Comparison of ENCODE assay signal across 1 cellular context in the genomic region with DNA sequence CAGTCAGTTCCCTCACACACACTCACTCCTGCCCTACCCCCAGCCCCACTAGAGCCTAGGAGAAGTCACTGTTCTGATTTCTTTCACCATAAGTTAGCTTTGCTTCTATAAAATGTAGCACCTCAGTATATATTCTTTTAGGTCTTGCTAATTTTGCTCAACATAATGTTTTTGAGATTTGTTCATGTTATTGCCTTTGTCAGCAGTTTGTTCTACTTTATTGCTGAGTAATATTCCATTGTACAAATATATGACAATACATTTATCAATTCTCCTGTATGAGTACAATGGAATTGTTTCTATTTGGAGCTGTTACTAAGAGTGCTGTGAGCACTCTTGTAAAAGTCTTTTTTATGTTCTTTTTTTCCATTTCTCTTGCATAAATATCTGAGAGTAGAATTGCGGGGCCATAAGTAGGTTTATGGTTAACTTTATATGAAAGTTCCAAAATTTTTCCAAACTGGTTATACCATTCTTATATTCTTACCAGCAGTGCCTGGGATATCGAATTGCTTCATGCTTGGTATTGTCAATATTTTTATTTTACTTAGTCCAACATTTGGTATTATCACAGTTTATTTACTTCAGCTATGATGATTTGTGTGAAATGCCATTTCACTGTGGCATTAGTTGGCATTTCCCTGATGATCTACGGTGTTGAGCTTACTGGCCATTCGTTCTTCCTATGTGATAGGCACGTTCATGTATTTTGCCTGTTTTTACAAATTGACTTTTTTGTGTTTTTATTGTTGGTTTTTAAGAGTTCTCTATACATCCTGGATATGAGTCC.
TF ChIP-seq lines count a peak whose summit lies in the region.

No MANE protein-coding gene starts in this region.

TF ChIP-seq in HepG2, 621 proteins besides CTCF, POLR2A, EP300 and RAD21:
- TF ChIP-seq, protein P1, sequence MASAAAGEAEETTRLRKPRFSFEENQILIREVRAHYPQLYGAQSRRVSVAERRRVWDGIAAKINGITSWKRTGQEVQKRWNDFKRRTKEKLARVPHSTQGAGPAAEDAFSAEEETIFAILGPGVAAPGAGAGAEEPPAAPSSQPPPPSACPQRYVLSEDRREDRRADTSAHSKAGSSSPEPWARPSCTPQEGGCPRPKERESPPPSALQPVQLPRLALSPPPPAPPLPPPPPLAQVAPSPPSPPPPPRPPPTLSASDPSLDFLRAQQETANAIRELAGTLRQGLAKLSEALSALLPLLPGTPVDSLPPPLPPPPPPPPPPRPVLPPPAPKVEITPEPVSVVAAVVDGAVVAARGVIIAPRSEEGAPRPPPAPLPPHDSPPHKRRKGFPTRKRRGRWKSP (CRISPR knock-in tag; IDR thresholded peaks at IDR 0.05), result no peak
- TF ChIP-seq GABPA (IDR thresholded peaks at IDR 0.05; ENCODE audit: low read depth, low read length) (no peak), GABPA (CRISPR knock-in tag; IDR thresholded peaks at IDR 0.05; ENCODE audit: low read depth) (no peak), ELF3 (CRISPR knock-in tag; IDR thresholded peaks at IDR 0.05) (no peak), NCOA2 (CRISPR knock-in tag; IDR thresholded peaks at IDR 0.05) (no peak), ISL2 (CRISPR knock-in tag; IDR thresholded peaks at IDR 0.05) (no peak), REXO4 (CRISPR knock-in tag; IDR thresholded peaks at IDR 0.05; ENCODE audit: borderline replicate concordance) (no peak), ZNF839 (CRISPR knock-in tag; IDR thresholded peaks at IDR 0.05; ENCODE audit: borderline replicate concordance) (no peak), POGZ (CRISPR knock-in tag; IDR thresholded peaks at IDR 0.05) (no peak), ZNF17 (CRISPR knock-in tag; IDR thresholded peaks at IDR 0.05) (no peak), MAFF (IDR thresholded peaks at IDR 0.05; ENCODE audit: low read depth, low read length) (peak; percentile 87), ZNF367 (CRISPR knock-in tag; IDR thresholded peaks at IDR 0.05; ENCODE audit: borderline replicate concordance) (no peak), SMAD1 (CRISPR knock-in tag; IDR thresholded peaks at IDR 0.05; ENCODE audit: borderline replicate concordance, low read depth) (no peak), MAFK (conservative IDR thresholded peaks at IDR 0.05 in 1 of 2, IDR thresholded peaks at IDR 0.05 in 1 of 2; ENCODE audit: low read length in 2 of 2) (peak; percentile 76 to 91)
- TF ChIP-seq, protein P2, sequence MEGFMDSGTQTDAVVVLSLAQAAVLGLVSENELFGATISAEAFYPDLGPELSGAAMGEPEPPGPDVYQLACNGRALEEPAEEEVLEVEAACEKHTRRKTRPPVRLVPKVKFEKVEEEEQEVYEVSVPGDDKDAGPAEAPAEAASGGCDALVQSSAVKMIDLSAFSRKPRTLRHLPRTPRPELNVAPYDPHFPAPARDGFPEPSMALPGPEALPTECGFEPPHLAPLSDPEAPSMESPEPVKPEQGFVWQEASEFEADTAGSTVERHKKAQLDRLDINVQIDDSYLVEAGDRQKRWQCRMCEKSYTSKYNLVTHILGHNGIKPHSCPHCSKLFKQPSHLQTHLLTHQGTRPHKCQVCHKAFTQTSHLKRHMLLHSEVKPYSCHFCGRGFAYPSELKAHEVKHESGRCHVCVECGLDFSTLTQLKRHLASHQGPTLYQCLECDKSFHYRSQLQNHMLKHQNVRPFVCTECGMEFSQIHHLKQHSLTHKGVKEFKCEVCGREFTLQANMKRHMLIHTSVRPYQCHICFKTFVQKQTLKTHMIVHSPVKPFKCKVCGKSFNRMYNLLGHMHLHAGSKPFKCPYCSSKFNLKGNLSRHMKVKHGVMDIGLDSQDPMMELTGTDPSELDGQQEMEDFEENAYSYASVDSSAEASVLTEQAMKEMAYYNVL (CRISPR knock-in tag; IDR thresholded peaks at IDR 0.05; ENCODE audit: borderline replicate concordance), result no peak
- TF ChIP-seq, protein P3, sequence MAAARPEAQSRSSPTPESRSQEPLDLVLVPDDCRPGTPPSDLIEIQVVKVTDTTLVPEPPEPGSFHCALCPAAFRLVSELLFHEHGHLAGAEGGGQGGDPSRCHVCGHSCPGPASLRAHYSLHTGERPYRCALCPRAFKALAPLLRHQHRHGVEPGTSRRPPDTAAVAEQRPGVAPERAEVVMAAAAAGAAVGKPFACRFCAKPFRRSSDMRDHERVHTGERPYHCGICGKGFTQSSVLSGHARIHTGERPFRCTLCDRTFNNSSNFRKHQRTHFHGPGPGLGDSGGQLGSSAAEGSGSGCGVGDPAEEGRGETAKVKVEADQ (CRISPR knock-in tag; IDR thresholded peaks at IDR 0.05; ENCODE audit: borderline replicate concordance), result no peak
- TF ChIP-seq, protein P4, sequence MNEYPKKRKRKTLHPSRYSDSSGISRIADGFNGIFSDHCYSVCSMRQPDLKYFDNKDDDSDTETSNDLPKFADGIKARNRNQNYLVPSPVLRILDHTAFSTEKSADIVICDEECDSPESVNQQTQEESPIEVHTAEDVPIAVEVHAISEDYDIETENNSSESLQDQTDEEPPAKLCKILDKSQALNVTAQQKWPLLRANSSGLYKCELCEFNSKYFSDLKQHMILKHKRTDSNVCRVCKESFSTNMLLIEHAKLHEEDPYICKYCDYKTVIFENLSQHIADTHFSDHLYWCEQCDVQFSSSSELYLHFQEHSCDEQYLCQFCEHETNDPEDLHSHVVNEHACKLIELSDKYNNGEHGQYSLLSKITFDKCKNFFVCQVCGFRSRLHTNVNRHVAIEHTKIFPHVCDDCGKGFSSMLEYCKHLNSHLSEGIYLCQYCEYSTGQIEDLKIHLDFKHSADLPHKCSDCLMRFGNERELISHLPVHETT (CRISPR knock-in tag; conservative IDR thresholded peaks at IDR 0.05), result no peak
- TF ChIP-seq, protein P5, sequence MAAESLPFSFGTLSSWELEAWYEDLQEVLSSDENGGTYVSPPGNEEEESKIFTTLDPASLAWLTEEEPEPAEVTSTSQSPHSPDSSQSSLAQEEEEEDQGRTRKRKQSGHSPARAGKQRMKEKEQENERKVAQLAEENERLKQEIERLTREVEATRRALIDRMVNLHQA (CRISPR knock-in tag; IDR thresholded peaks at IDR 0.05), result no peak
- TF ChIP-seq, protein P6, sequence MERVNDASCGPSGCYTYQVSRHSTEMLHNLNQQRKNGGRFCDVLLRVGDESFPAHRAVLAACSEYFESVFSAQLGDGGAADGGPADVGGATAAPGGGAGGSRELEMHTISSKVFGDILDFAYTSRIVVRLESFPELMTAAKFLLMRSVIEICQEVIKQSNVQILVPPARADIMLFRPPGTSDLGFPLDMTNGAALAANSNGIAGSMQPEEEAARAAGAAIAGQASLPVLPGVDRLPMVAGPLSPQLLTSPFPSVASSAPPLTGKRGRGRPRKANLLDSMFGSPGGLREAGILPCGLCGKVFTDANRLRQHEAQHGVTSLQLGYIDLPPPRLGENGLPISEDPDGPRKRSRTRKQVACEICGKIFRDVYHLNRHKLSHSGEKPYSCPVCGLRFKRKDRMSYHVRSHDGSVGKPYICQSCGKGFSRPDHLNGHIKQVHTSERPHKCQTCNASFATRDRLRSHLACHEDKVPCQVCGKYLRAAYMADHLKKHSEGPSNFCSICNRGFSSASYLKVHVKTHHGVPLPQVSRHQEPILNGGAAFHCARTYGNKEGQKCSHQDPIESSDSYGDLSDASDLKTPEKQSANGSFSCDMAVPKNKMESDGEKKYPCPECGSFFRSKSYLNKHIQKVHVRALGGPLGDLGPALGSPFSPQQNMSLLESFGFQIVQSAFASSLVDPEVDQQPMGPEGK (CRISPR knock-in tag; IDR thresholded peaks at IDR 0.05), result no peak
